Comparison of ENCODE assay signal across 8 cellular contexts in genomic region chr10:17026686-17027485, GRCh38.
DNase-seq lines count a peak whose midpoint lies in the region; ATAC-seq and TF ChIP-seq lines count a peak whose summit lies in the region.

No MANE protein-coding gene starts in this region.

- ATAC-seq in GM19035 (IDR thresholded peaks at IDR 0.05; ENCODE audit: unreplicated experiment), result peak; percentile 55
- ATAC-seq in HG03457 (IDR thresholded peaks at IDR 0.05; ENCODE audit: unreplicated experiment), result peak; percentile 53
- ATAC-seq in left lung, result no peak

- H3K27me3 ChIP-seq in left lung (no peaks in the 10 kb centered on the region), transverse colon (no peaks in the 10 kb centered on the region), colonic mucosa (no peaks in the 10 kb centered on the region)

- no peak for TF ChIP-seq CTCF in left lung (IDR thresholded peaks at IDR 0.05)
- TF ChIP-seq CTCF in transverse colon (IDR thresholded peaks at IDR 0.05), result no peak
- TF ChIP-seq CTCF in colonic mucosa (IDR thresholded peaks at IDR 0.05), result no peak

- H3K9me3 ChIP-seq in left lung (no peaks in the 10 kb centered on the region), transverse colon (no peaks in the 10 kb centered on the region), colonic mucosa (no peaks in the 10 kb centered on the region)

- H3K4me1 ChIP-seq in left lung, result peaks cover 28 to 96% of the 10 kb centered on the region in 2 donors
- H3K4me1 ChIP-seq in transverse colon, result peaks cover 4 to 59% (median 7%) of the 10 kb centered on the region in 4 donors
- H3K4me1 ChIP-seq in colonic mucosa, result no peaks in the 10 kb centered on the region

- no peak for TF ChIP-seq POLR2A in transverse colon (IDR thresholded peaks at IDR 0.05)

- no peaks in the 10 kb centered on the region for H3K36me3 ChIP-seq in left lung
- H3K36me3 ChIP-seq in transverse colon, result no peaks in the 10 kb centered on the region
- H3K36me3 ChIP-seq in colonic mucosa, result no peaks in the 10 kb centered on the region

- no peak for TF ChIP-seq EP300 in transverse colon (IDR thresholded peaks at IDR 0.05; ENCODE audit: low read depth)

- intact Hi-C loops in left lung (cut with DNase I), result no loop called here
- intact Hi-C loops in transverse colon (cut with DNase I; ENCODE audit: low total_unique reads), result no loop called here
- intact Hi-C loops in colonic mucosa (cut with DNase I), result no loop called here

- H3K4me3 ChIP-seq in left lung (no peak overlapping the region), transverse colon (no peak overlapping the region), colonic mucosa (no peak overlapping the region)

- peak overlapping the region; percentile 71 to 90 for H3K27ac ChIP-seq in left lung
- peak overlapping the region in 3 of 4 donors; percentile 65 to 79 (median 74) for H3K27ac ChIP-seq in transverse colon
- H3K27ac ChIP-seq in colonic mucosa, result no peak overlapping the region

- in situ Hi-C loops in transverse colon (cut with MboI; ENCODE audit: low pct_ligation_motif_present in 1 of 4, low pct_unique_long_range_greater_than_20kb in 1 of 4, low sequenced_read_pairs in 3 of 4), result no loop called here

- DNase-seq in activated T-cell treated with anti-CD3 and anti-CD28 coated beads for 24 hours (ENCODE audit: low read depth) (peak; percentile 63), left lung (no peak), transverse colon (no peak), GM19238 (ENCODE audit: insufficient read length, low spot score) (no peak), iPS-NIHi7 (ENCODE audit: extremely low spot score) (no peak), colonic mucosa (no peak)

- no peak overlapping the region for H3K9ac ChIP-seq in colonic mucosa (ENCODE audit: low read depth in 2 of 2, low read length in 2 of 2)

- WGBS in transverse colon (ENCODE audit: low coverage in 1 of 2), 2 donors, result 76 to 77% methylated on average over 6 of the region's 6 CpGs
